Comparison of ENCODE assay signal across 8 cellular contexts in the genomic region with DNA sequence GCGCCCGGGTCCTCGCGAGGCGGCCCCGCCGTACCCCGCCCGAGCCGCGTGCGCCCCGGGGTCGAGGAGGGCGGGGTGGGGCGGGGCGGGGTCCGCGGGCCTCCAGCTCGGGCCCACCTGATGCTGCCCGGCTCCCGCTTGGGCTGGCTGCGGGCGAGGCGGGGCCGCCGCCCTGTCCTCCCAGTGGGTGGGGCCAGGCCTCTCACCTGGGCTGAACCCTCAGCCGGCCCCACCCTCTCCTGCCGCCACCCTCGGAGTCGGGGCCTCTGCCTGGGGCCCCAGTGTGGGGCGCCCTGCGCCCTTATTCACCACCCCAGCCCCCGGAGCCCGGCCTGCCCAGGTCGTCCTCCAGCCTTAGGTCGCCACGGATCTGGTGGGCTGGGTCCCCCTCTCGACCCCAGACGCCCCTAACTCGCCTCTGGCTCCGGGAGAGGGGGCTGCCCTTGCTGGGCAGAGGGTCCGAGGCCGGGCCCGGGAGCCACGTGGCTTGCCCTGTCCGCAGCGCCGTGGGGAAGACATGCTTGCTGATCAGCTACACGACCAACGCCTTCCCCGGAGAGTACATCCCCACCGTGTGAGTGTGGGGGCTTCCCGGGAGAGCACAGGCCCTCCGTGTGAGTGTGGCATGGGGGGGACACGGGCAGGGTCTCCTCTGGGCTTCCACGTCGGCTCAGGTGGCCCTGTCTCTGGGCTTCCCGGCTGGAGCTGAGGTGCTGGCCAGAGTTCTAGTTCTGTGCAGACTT. TPM values are rescaled to one million over a fixed set of nuclear protein-coding genes. Genes with fewer than 3 reads are reported as not detected.
DNase-seq lines count a peak whose midpoint lies in the region; ATAC-seq and TF ChIP-seq lines count a peak whose summit lies in the region.

No MANE protein-coding gene starts in this region.

- peaks cover 7% of the 10 kb centered on the region for H4K20me1 ChIP-seq in Loucy (ENCODE audit: insufficient read depth, low read length, poor library complexity, severe bottlenecking)

- peaks cover 15% of the 10 kb centered on the region for H3K36me3 Mint-ChIP-seq in activated CD4-positive, alpha-beta memory T cell treated with anti-CD3 and anti-CD28 coated beads, Interleukin-2, amount 10 ng/mL, durations not matched to agents 7 days and 5 days (ENCODE audit: low read depth)
- peaks cover 24% of the 10 kb centered on the region for H3K36me3 Mint-ChIP-seq in stimulated activated effector memory CD8-positive, alpha-beta T cell treated with anti-CD3 and anti-CD28 coated beads, Interleukin-12 subunit alpha, Interleukin-12 subunit beta, amount 100 ng/mL, for 72 hours

- no peaks in the 10 kb centered on the region for H3F3A ChIP-seq in Loucy (ENCODE audit: low read depth)

- no peaks in the 10 kb centered on the region for H3K36me3 ChIP-seq in Loucy (ENCODE audit: insufficient read depth, low read length)

- POLR2A ChIA-PET in activated CD4-positive, alpha-beta memory T cell treated with anti-CD3 and anti-CD28 coated beads, Interleukin-2, amount 10 ng/mL, durations not matched to agents 7 days and 5 days (lab: Charles Lee) = interaction anchor here (3.7 kb wide), 1 partner anchor 10 kb away, joined by 15 read pairs; a partner anchor contains a TSS

- H3K9me3 Mint-ChIP-seq in activated CD4-positive, alpha-beta memory T cell treated with anti-CD3 and anti-CD28 coated beads, Interleukin-2, amount 10 ng/mL, durations not matched to agents 7 days and 5 days = no peaks in the 10 kb centered on the region
- H3K9me3 Mint-ChIP-seq in stimulated activated effector memory CD8-positive, alpha-beta T cell treated with anti-CD3 and anti-CD28 coated beads, Interleukin-12 subunit alpha, Interleukin-12 subunit beta, amount 100 ng/mL, for 72 hours = no peaks in the 10 kb centered on the region

- H3K9me2 ChIP-seq in Loucy (replicated peaks; ENCODE audit: low read depth, low read length) = no peaks in the 10 kb centered on the region

- peak; percentile 48 for ATAC-seq in stimulated activated effector memory CD8-positive, alpha-beta T cell treated with anti-CD3 and anti-CD28 coated beads, Interleukin-12 subunit alpha, Interleukin-12 subunit beta, amount 100 ng/mL, for 72 hours
- ATAC-seq in HG03039 (IDR thresholded peaks at IDR 0.05; ENCODE audit: unreplicated experiment) = no peak
- ATAC-seq in GM19397 (IDR thresholded peaks at IDR 0.05; ENCODE audit: unreplicated experiment) = no peak
- ATAC-seq in GM21717 (IDR thresholded peaks at IDR 0.05; ENCODE audit: unreplicated experiment) = no peak

- H3K79me2 ChIP-seq in Loucy (ENCODE audit: insufficient read depth, low read length) = peaks cover 7% of the 10 kb centered on the region; the same call in 1 of the 2 replicates

- H3K4me3 Mint-ChIP-seq in activated CD4-positive, alpha-beta memory T cell treated with anti-CD3 and anti-CD28 coated beads, Interleukin-2, amount 10 ng/mL, durations not matched to agents 7 days and 5 days = peak overlapping the region; percentile 37
- H3K4me3 Mint-ChIP-seq in stimulated activated effector memory CD8-positive, alpha-beta T cell treated with anti-CD3 and anti-CD28 coated beads, Interleukin-12 subunit alpha, Interleukin-12 subunit beta, amount 100 ng/mL, for 72 hours = peak overlapping the region; percentile 41

- CTCF ChIA-PET in activated CD4-positive, alpha-beta memory T cell treated with anti-CD3 and anti-CD28 coated beads, Interleukin-2, amount 10 ng/mL, durations not matched to agents 7 days and 5 days (lab: Charles Lee) = no interaction called here

- H2AFZ ChIP-seq in Loucy (ENCODE audit: low read length) = no peak overlapping the region

- no peak overlapping the region for H3K27ac Mint-ChIP-seq in activated CD4-positive, alpha-beta memory T cell treated with anti-CD3 and anti-CD28 coated beads, Interleukin-2, amount 10 ng/mL, durations not matched to agents 7 days and 5 days
- no peak overlapping the region for H3K27ac Mint-ChIP-seq in stimulated activated effector memory CD8-positive, alpha-beta T cell treated with anti-CD3 and anti-CD28 coated beads, Interleukin-12 subunit alpha, Interleukin-12 subunit beta, amount 100 ng/mL, for 72 hours

- peak overlapping the region; percentile 54 for H3K9ac ChIP-seq in Loucy (ENCODE audit: low read depth, low read length, poor library complexity, severe bottlenecking)

- H3K27me3 Mint-ChIP-seq in activated CD4-positive, alpha-beta memory T cell treated with anti-CD3 and anti-CD28 coated beads, Interleukin-2, amount 10 ng/mL, durations not matched to agents 7 days and 5 days = no peaks in the 10 kb centered on the region

- DNase-seq in DMS53 (lab: John Stamatoyannopoulos, UW) (peak; percentile 90), fibroblast of villous mesenchyme (ENCODE audit: low read depth) (no peak)
- DNase-seq in activated CD4-positive, alpha-beta memory T cell treated with anti-CD3 and anti-CD28 coated beads, Interleukin-2, amount 10 ng/mL, durations not matched to agents 7 days and 5 days = peak; percentile 58
- no peak for DNase-seq in stimulated activated effector memory CD8-positive, alpha-beta T cell treated with anti-CD3 and anti-CD28 coated beads, Interleukin-12 subunit alpha, Interleukin-12 subunit beta, amount 100 ng/mL, for 72 hours (ENCODE audit: low spot score in 2 of 2)

- H3K9me3 ChIP-seq in Loucy (ENCODE audit: insufficient read depth, low read depth, low read length) = no peaks in the 10 kb centered on the region

- peak overlapping the region; percentile 66 for H3K4me3 ChIP-seq in Loucy (ENCODE audit: low read length, poor library complexity, severe bottlenecking)
- peak overlapping the region; percentile 60 for H3K4me3 ChIP-seq in fibroblast of villous mesenchyme (ENCODE audit: low read depth, low read length)

- no peak for TF ChIP-seq CTCF in Loucy (conservative IDR thresholded peaks at IDR 0.05; ENCODE audit: low read length)
- TF ChIP-seq CTCF in fibroblast of villous mesenchyme (IDR thresholded peaks at IDR 0.05; ENCODE audit: insufficient read depth, low read depth, low read length) = no peak

- H3K27me3 ChIP-seq in Loucy (ENCODE audit: insufficient read depth, low read length, poor library complexity, severe bottlenecking) = no peaks in the 10 kb centered on the region

- peak overlapping the region; percentile 71 for H3K4me2 ChIP-seq in Loucy (ENCODE audit: low read depth, low read length, poor library complexity, severe bottlenecking)

- H3K4me1 Mint-ChIP-seq in activated CD4-positive, alpha-beta memory T cell treated with anti-CD3 and anti-CD28 coated beads, Interleukin-2, amount 10 ng/mL, durations not matched to agents 7 days and 5 days = peaks cover 30% of the 10 kb centered on the region
- peaks cover 19% of the 10 kb centered on the region for H3K4me1 Mint-ChIP-seq in stimulated activated effector memory CD8-positive, alpha-beta T cell treated with anti-CD3 and anti-CD28 coated beads, Interleukin-12 subunit alpha, Interleukin-12 subunit beta, amount 100 ng/mL, for 72 hours

- H3K4me1 ChIP-seq in Loucy (ENCODE audit: insufficient read depth, low read length, poor library complexity, severe bottlenecking) = peaks cover 14% of the 10 kb centered on the region

RNA-seq across cellular contexts. Expression of a gene that starts 0.6 kb away (rescaled TPM):
- 1 to 10 TPM; 7.9 to 8.1 TPM for total RNA-seq in activated CD4-positive, alpha-beta memory T cell treated with anti-CD3 and anti-CD28 coated beads, Interleukin-2, amount 10 ng/mL, durations not matched to agents 7 days and 5 days
- total RNA-seq in fibroblast of villous mesenchyme = 6.4 and 9.1 TPM in 2 replicates

RNA-seq across cellular contexts. Expression of a gene that starts 5.4 kb away (rescaled TPM):
- total RNA-seq in activated CD4-positive, alpha-beta memory T cell treated with anti-CD3 and anti-CD28 coated beads, Interleukin-2, amount 10 ng/mL, durations not matched to agents 7 days and 5 days = 10 to 100 TPM; 93.9 to 95.2 TPM
- 40.6 and 51.9 TPM in 2 replicates for total RNA-seq in fibroblast of villous mesenchyme

RNA-seq across cellular contexts. Expression of a gene that starts 9.0 kb away (rescaled TPM):
- total RNA-seq in activated CD4-positive, alpha-beta memory T cell treated with anti-CD3 and anti-CD28 coated beads, Interleukin-2, amount 10 ng/mL, durations not matched to agents 7 days and 5 days = 10 to 100 TPM; 34.8 to 35.5 TPM
- total RNA-seq in fibroblast of villous mesenchyme = 12.9 and 13.4 TPM in 2 replicates

RNA-seq across cellular contexts. Expression of a gene that starts 9.4 kb away (rescaled TPM):
- total RNA-seq in activated CD4-positive, alpha-beta memory T cell treated with anti-CD3 and anti-CD28 coated beads, Interleukin-2, amount 10 ng/mL, durations not matched to agents 7 days and 5 days = 10 to 100 TPM; 52.7 to 54.7 TPM
- 30.7 and 33.2 TPM in 2 replicates for total RNA-seq in fibroblast of villous mesenchyme

RNA-seq across cellular contexts. Expression of a gene that starts 19.6 kb away (rescaled TPM):
- total RNA-seq in activated CD4-positive, alpha-beta memory T cell treated with anti-CD3 and anti-CD28 coated beads, Interleukin-2, amount 10 ng/mL, durations not matched to agents 7 days and 5 days = 10 to 100 TPM; 26.3 to 28.4 TPM
- 39.6 and 47.5 TPM in 2 replicates for total RNA-seq in fibroblast of villous mesenchyme

Comparison
In these comparisons a context has a peak if more than half of its experiments do, and no peak if none do; other contexts are left out.
1. DNase-seq: peak in DMS53 (single experiment) and activated CD4-positive, alpha-beta memory T cell treated with anti-CD3 and anti-CD28 coated beads, Interleukin-2, amount 10 ng/mL, durations not matched to agents 7 days and 5 days (single experiment); none in fibroblast of villous mesenchyme (single experiment) and stimulated activated effector memory CD8-positive, alpha-beta T cell treated with anti-CD3 and anti-CD28 coated beads, Interleukin-12 subunit alpha, Interleukin-12 subunit beta, amount 100 ng/mL, for 72 hours (0 of 2).